In the genomic region with DNA sequence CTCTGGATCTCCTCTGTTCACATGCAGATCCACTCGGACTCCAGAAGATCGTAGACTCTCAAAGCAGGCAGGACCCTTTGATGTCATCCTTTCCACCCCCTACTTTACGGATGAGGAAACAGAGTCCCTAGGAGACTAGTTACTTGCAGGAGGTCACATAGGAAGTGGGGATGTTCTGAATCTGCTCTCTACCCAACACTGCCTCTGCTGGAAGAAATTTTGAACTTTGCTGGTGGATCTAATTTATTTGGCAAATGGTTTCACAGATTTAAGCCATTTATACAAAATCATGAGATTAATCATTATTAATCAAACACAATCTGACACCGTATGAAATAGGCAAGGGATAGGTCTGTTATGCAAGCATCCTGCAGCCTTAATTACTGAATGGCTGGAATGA, we compare ENCODE assay signal across 8 cellular contexts. TPM values are rescaled to one million over a fixed set of nuclear protein-coding genes. Genes with fewer than 3 reads are reported as not detected.
A peak's percentile ranks its signal among the peaks of the same experiment; 100 is the strongest.
DNase-seq lines count a peak whose midpoint lies in the region; ATAC-seq and TF ChIP-seq lines count a peak whose summit lies in the region.

No MANE protein-coding gene starts in this region.

- H3K36me3 Mint-ChIP-seq in endothelial cell (ENCODE audit: low read depth, unreplicated experiment) (no peaks in the 10 kb centered on the region), progenitor cell of endocrine pancreas (ENCODE audit: insufficient read depth) (no peaks in the 10 kb centered on the region)

- H3K9me3 Mint-ChIP-seq in endothelial cell (ENCODE audit: unreplicated experiment) (no peaks in the 10 kb centered on the region), progenitor cell of endocrine pancreas (ENCODE audit: low read depth) (no peaks in the 10 kb centered on the region)

- H3K4me1 Mint-ChIP-seq in endothelial cell (ENCODE audit: unreplicated experiment) (peaks cover 13% of the 10 kb centered on the region), progenitor cell of endocrine pancreas (ENCODE audit: low read depth) (no peaks in the 10 kb centered on the region)

- TF ChIP-seq CTCF in GM12865 (IDR thresholded peaks at IDR 0.05; ENCODE audit: insufficient read depth, low read depth, low read length, missing control alignments) (peak; percentile 28), endothelial cell (IDR thresholded peaks at IDR 0.05; ENCODE audit: unreplicated experiment) (no peak), progenitor cell of endocrine pancreas (IDR thresholded peaks at IDR 0.05; ENCODE audit: unreplicated experiment) (peak; percentile 62)

- no peak overlapping the region for H3K4me3 Mint-ChIP-seq in endothelial cell (ENCODE audit: unreplicated experiment)
- no peak overlapping the region for H3K4me3 Mint-ChIP-seq in progenitor cell of endocrine pancreas (ENCODE audit: low read depth)

- ATAC-seq in HG03469 (IDR thresholded peaks at IDR 0.05; ENCODE audit: unreplicated experiment) = no peak

- DNase-seq in GM12865 (ENCODE audit: low read depth) (no peak), NCI-H460 (ENCODE audit: extremely low read depth, low read depth) (peak; percentile 3), endothelial cell (ENCODE audit: low spot score) (peak; percentile 28), progenitor cell of endocrine pancreas (ENCODE audit: low spot score, unreplicated experiment) (no peak), islet precursor cell (no peak), SHP77 (lab: John Stamatoyannopoulos, UW) (no peak)
- no peak for DNase-seq in central memory CD4-positive, alpha-beta T cell

- no peak overlapping the region for H3K4me3 ChIP-seq in GM12865 (ENCODE audit: low read depth, low read length)

- H3K27me3 Mint-ChIP-seq in endothelial cell (ENCODE audit: unreplicated experiment) (peaks cover 5% of the 10 kb centered on the region), progenitor cell of endocrine pancreas (peaks cover 9% of the 10 kb centered on the region)

- no peak overlapping the region for H3K27ac Mint-ChIP-seq in endothelial cell (ENCODE audit: unreplicated experiment)
- no peak overlapping the region for H3K27ac Mint-ChIP-seq in progenitor cell of endocrine pancreas

RNA-seq across cellular contexts. Expression of a gene that starts 55.0 kb away (rescaled TPM):
- total RNA-seq in NCI-H460 (2014; rRNA removed; shearing (Covaris generic)) = 27.0 and 33.5 TPM in 2 replicates
- 20.5 and 21.9 TPM in 2 replicates for polyA plus RNA-seq in NCI-H460 (2014; cell fraction: nucleus; rRNA removed)
- total RNA-seq in endothelial cell (ENCODE audit: unreplicated experiment) (45.1 TPM), progenitor cell of endocrine pancreas (81.5 and 85.8 TPM in 2 replicates)

Comparison
In these comparisons a context has a peak if more than half of its experiments do, and no peak if none do; other contexts are left out.
1. DNase-seq: peak in NCI-H460 (single experiment) and endothelial cell (single experiment); none in GM12865 (single experiment), progenitor cell of endocrine pancreas (single experiment), islet precursor cell (single experiment), central memory CD4-positive, alpha-beta T cell (single experiment) and SHP77 (0 of 2).